Comparison of ENCODE assay signal across 9 cellular contexts in genomic region chr5:91074615-91075014, GRCh38.
DNase-seq lines count a peak whose midpoint lies in the region; ATAC-seq and TF ChIP-seq lines count a peak whose summit lies in the region.
"Had no signal": no experiment of that assay in that cellular context is flagged by ENCODE, and none has a peak within 500 bp of the region (broad histone marks: within the 10 kb centered on the region; RNA-seq: fewer than 3 reads in every experiment).

No MANE protein-coding gene starts in this region.

- H4K20me1 ChIP-seq in PC-9 (ENCODE audit: insufficient read depth), result no peaks in the 10 kb centered on the region

- H3K4me3 ChIP-seq in PC-9, result no peak overlapping the region

- intact Hi-C loops in PC-9 (cut with micrococcal nuclease; ENCODE audit: unreplicated experiment), result no loop called here

- no peak overlapping the region for H3K27ac ChIP-seq in PC-9

- no peaks in the 10 kb centered on the region for H3F3A ChIP-seq in PC-9 (ENCODE audit: insufficient read depth, low read depth)

- H3K9me3 ChIP-seq in PC-9 (ENCODE audit: insufficient read depth, low read depth), result no peaks in the 10 kb centered on the region

- no peak overlapping the region for H2AFZ ChIP-seq in PC-9

- no peak overlapping the region for H3K4me2 ChIP-seq in PC-9

- BruUV-seq in PC-9 (replicated peaks; lab: Mats Ljungman, UMichigan), result no TSS peak

- no peaks in the 10 kb centered on the region for H3K27me3 ChIP-seq in PC-9 (ENCODE audit: insufficient read depth, low read depth)

- no peaks in the 10 kb centered on the region for H3K79me2 ChIP-seq in PC-9 (ENCODE audit: low read depth)

- POLR2A ChIA-PET in PC-9 (lab: Charles Lee; ENCODE audit: unreplicated experiment), result no interaction called here

- H3K36me3 ChIP-seq in PC-9 (ENCODE audit: low read depth), result no peaks in the 10 kb centered on the region

- DNase-seq in EH (ENCODE audit: low read depth), result peak; percentile 89
- DNase-seq in left kidney (ENCODE audit: low read depth, low spot score), result peak; percentile 25
- no peak for DNase-seq in GF-D8 (lab: John Stamatoyannopoulos, UW)
- no peak for DNase-seq in PC-9
- no peak for DNase-seq in NCI-H1092 (lab: John Stamatoyannopoulos, UW)
- DNase-seq: activated CD8-positive, alpha-beta memory T cell treated with anti-CD3 and anti-CD28 coated beads, Interleukin-2, amount 50 U/mL, for 4 hours had no signal

- no peaks in the 10 kb centered on the region; the same call in 1 of the 2 replicates for H3K9me2 ChIP-seq in PC-9 (ENCODE audit: insufficient read depth)

- H3K4me1 ChIP-seq in PC-9 (replicated peaks; ENCODE audit: insufficient read depth), result peaks cover 15% of the 10 kb centered on the region

- TF ChIP-seq CTCF in PC-9 (conservative IDR thresholded peaks at IDR 0.05), result no peak

- CTCF ChIA-PET in PC-9 (lab: Charles Lee), result no interaction called here

- peak; percentile 73 for ATAC-seq in GM21825 (IDR thresholded peaks at IDR 0.05; ENCODE audit: unreplicated experiment)
- ATAC-seq in SK-N-SH treated with all-trans-retinoic acid at 6 μM for 48 hours, result peak; percentile 26; the same call in 1 of the 3 replicates
- no peak for ATAC-seq in GM21367 (IDR thresholded peaks at IDR 0.05; ENCODE audit: unreplicated experiment)

TF ChIP-seq in SK-N-SH treated with all-trans-retinoic acid at 6 μM for 48 hours, 23 proteins besides CTCF, POLR2A, EP300 and RAD21:
- TF ChIP-seq GLIS3 (CRISPR knock-in tag; IDR thresholded peaks at IDR 0.05) (no peak), ZNF8 (CRISPR knock-in tag; IDR thresholded peaks at IDR 0.05) (no peak), ZFP30 (CRISPR knock-in tag; IDR thresholded peaks at IDR 0.05) (no peak), OSR1 (CRISPR knock-in tag; IDR thresholded peaks at IDR 0.05) (no peak), CSRNP3 (CRISPR knock-in tag; IDR thresholded peaks at IDR 0.05) (no peak), TSHZ2 (CRISPR knock-in tag; IDR thresholded peaks at IDR 0.05) (no peak), PATZ1 (CRISPR knock-in tag; IDR thresholded peaks at IDR 0.05; ENCODE audit: borderline replicate concordance) (no peak), CSDC2 (CRISPR knock-in tag; IDR thresholded peaks at IDR 0.05) (no peak), ZNF565 (CRISPR knock-in tag; conservative IDR thresholded peaks at IDR 0.05; ENCODE audit: low read depth) (no peak), BACH2 (CRISPR knock-in tag; IDR thresholded peaks at IDR 0.05; ENCODE audit: borderline replicate concordance) (no peak), TCF4 (CRISPR knock-in tag; IDR thresholded peaks at IDR 0.05; ENCODE audit: borderline replicate concordance) (no peak), CREB5 (CRISPR knock-in tag; IDR thresholded peaks at IDR 0.05; ENCODE audit: low read depth) (no peak), TOX (CRISPR knock-in tag; IDR thresholded peaks at IDR 0.05; ENCODE audit: borderline replicate concordance) (no peak)

Comparison
In these comparisons a context has a peak if more than half of its experiments do, and no peak if none do; other contexts are left out.
1. DNase-seq: peak in EH (single experiment) and left kidney (single experiment); none in GF-D8 (single experiment), PC-9 (0 of 2) and NCI-H1092 (single experiment).